In genomic region chr10:11849272-11849671, GRCh38 we compare ENCODE assay signal across 17 cellular contexts. TPM values are rescaled to one million over a fixed set of nuclear protein-coding genes. Genes with fewer than 3 reads are reported as not detected.
DNase-seq lines count a peak whose midpoint lies in the region; ATAC-seq and TF ChIP-seq lines count a peak whose summit lies in the region.
"Had no signal": no experiment of that assay in that cellular context is flagged by ENCODE, and none has a peak within 500 bp of the region (broad histone marks: within the 10 kb centered on the region; RNA-seq: fewer than 3 reads in every experiment).

No MANE protein-coding gene starts in this region.

- H3K4me1 ChIP-seq in Caco-2 (peaks cover 60% of the 10 kb centered on the region), foreskin keratinocyte (no peaks in the 10 kb centered on the region)
- H3K4me1 ChIP-seq: HAP-1 had no signal

- POLR2A ChIA-PET in Caco-2 (lab: Charles Lee) = no interaction called here

- H3K36me3 ChIP-seq in Caco-2 (ENCODE audit: control insufficient read depth, insufficient read depth, low read length) = peaks cover 5% of the 10 kb centered on the region

- H3K4me3 ChIP-seq in Caco-2 (ENCODE audit: low read depth, low read length) = no peak overlapping the region
- H3K4me3 ChIP-seq: GM12878, GM23248, HAP-1, K562 had no signal

- no peak overlapping the region for H3K4me3 Mint-ChIP-seq in Caco-2 (ENCODE audit: unreplicated experiment)
- H3K4me3 Mint-ChIP-seq: CD8-positive, alpha-beta T cell had no signal

- ATAC-seq in foreskin keratinocyte (peak; percentile 82), left ventricle myocardium superior (no peak)
- ATAC-seq: CD8-positive, alpha-beta T cell; GM12878 had no signal

- no peak overlapping the region for H3K27ac ChIP-seq in foreskin keratinocyte
- H3K27ac ChIP-seq: GM23248 had no signal

- no peaks in the 10 kb centered on the region for H3K27me3 ChIP-seq in Caco-2 (replicated peaks; ENCODE audit: control insufficient read depth, insufficient read depth, low read length)
- H3K27me3 ChIP-seq in foreskin keratinocyte = no peaks in the 10 kb centered on the region

- H3K27me3 Mint-ChIP-seq in Caco-2 (ENCODE audit: insufficient read depth, unreplicated experiment) = peaks cover 2% of the 10 kb centered on the region

- peaks cover 6% of the 10 kb centered on the region for H3K9me3 Mint-ChIP-seq in Caco-2 (ENCODE audit: unreplicated experiment)
- H3K9me3 Mint-ChIP-seq: CD8-positive, alpha-beta T cell had no signal

- peaks cover 55% of the 10 kb centered on the region for H3K4me1 Mint-ChIP-seq in Caco-2 (ENCODE audit: low read depth, unreplicated experiment)

- no peaks in the 10 kb centered on the region for H3K9me3 ChIP-seq in Caco-2
- H3K9me3 ChIP-seq: HAP-1 had no signal

- TF ChIP-seq CTCF in Caco-2 (IDR thresholded peaks at IDR 0.05; ENCODE audit: insufficient read depth in 1 of 2, low read depth in 1 of 2, low read length in 1 of 2, severe bottlenecking in 1 of 2, unreplicated experiment in 1 of 2) (no peak), foreskin keratinocyte (conservative IDR thresholded peaks at IDR 0.05) (no peak)

- peak overlapping the region; percentile 91 for H3K27ac Mint-ChIP-seq in Caco-2 (ENCODE audit: unreplicated experiment)
- H3K27ac Mint-ChIP-seq: CD8-positive, alpha-beta T cell had no signal

- DNase-seq in Caco-2 (no peak), SW480 (ENCODE audit: low spot score) (peak; percentile 7), foreskin keratinocyte (no peak), NCI-H69 (lab: John Stamatoyannopoulos, UW) (no peak), hypothalamus (lab: John Stamatoyannopoulos, UW) (no peak), left ventricle myocardium superior (no peak)
- DNase-seq: ACHN; CD8-positive, alpha-beta T cell; DMS 273 treated with DMSO at 0.1 percent for 48 hours; DMS53; DND-41; EL; GM23248; IMR-90 had no signal

- peaks cover 94% of the 10 kb centered on the region for H3K36me3 Mint-ChIP-seq in Caco-2 (ENCODE audit: insufficient read depth, unreplicated experiment)

- BruUV-seq in Caco-2 (replicated peaks; lab: Mats Ljungman, UMichigan) = no TSS peak

- intact Hi-C loops in Caco-2 (cut with micrococcal nuclease; ENCODE audit: unreplicated experiment) = no loop called here
- intact Hi-C loops in left ventricle myocardium superior (cut with micrococcal nuclease) = no loop called here

- CTCF ChIA-PET in Caco-2 (lab: Charles Lee) = no interaction called here

RNA-seq across cellular contexts. Expression of gene PROSER2, which starts 26.1 kb away (rescaled TPM):
- 123 and 134 TPM in 2 replicates for total RNA-seq in Caco-2 (2022)
- total RNA-seq in foreskin keratinocyte = 17.2 and 22.2 TPM in 2 replicates
- 18.1 and 22.8 TPM in 2 replicates for polyA plus RNA-seq in foreskin keratinocyte
- 1.1 TPM for total RNA-seq in left ventricle myocardium superior
